17 cellular contexts compared by ENCODE assay signal in the genomic region with DNA sequence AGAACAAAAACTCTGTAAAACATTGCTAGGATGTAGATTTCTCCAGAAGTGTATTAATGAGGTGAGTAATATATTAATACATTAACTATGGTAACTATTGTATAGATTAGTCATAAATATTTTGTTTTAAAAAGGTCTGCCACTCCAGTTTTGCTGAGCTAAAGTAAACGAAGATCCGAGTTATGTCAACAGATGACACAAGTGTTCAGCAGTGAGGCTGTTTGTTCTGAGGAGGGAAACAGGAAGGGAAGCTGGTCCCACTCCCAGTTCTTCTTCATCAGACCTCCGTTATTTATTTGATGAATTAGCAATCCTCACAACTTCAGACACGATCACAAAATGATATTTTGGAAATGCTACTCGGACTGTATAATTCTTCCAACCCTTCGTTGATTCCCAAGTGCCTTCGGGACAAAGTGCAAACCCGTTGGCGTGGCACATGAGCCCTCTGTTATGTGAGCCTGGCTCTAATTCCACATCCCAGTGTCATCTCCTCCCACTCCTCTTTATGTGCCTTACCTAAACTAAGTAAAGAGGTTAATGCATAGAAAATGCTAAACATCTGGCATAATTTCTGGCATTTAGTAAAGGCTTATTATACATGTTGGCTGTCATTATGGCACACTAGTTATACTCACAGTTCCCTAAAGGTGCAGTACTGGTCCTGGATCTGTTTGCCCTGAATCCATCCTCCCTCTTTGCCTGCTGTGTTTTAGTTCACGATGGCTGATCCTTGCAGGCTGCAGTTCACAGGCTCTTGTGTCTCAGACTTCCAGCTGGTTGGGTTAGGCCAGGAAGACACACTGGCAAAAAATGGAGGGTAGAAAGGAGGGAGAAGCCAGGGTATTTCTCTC.
DNase-seq lines count a peak whose midpoint lies in the region; TF ChIP-seq lines count a peak whose summit lies in the region.
"Had no signal": no experiment of that assay in that cellular context is flagged by ENCODE, and none has a peak within 500 bp of the region (broad histone marks: within the 10 kb centered on the region; RNA-seq: fewer than 3 reads in every experiment).

No MANE protein-coding gene starts in this region.

- peaks cover 34% of the 10 kb centered on the region for H3K4me1 Mint-ChIP-seq in nephron

- WGBS in prostate gland = 36% methylated on average over 10 of the region's 10 CpGs

- H3K27me3 ChIP-seq in prostate gland (replicated peaks; ENCODE audit: insufficient read depth) = no peaks in the 10 kb centered on the region
- H3K27me3 ChIP-seq: BE2C, body of pancreas, gastrocnemius medialis, tibial artery had no signal

- H3K4me3 ChIP-seq in epithelial cell of esophagus (ENCODE audit: low read length) (no peak overlapping the region), prostate gland (no peak overlapping the region)
- H3K4me3 ChIP-seq: body of pancreas, gastrocnemius medialis, GM12878, tibial artery had no signal

- H3K4me1 ChIP-seq in prostate gland (replicated peaks) = no peaks in the 10 kb centered on the region
- H3K4me1 ChIP-seq: BE2C, body of pancreas, gastrocnemius medialis, tibial artery had no signal

- no peak overlapping the region for H3K4me3 Mint-ChIP-seq in nephron
- H3K4me3 Mint-ChIP-seq: IgD-negative memory B cell had no signal

- no peaks in the 10 kb centered on the region for H3K27me3 Mint-ChIP-seq in nephron (ENCODE audit: low read depth)

- no peaks in the 10 kb centered on the region for H3K36me3 Mint-ChIP-seq in nephron (ENCODE audit: low read depth)

- TF ChIP-seq CTCF in epithelial cell of esophagus (IDR thresholded peaks at IDR 0.05; ENCODE audit: insufficient read depth, low read depth, low read length, missing control alignments) = no peak
- no peak for TF ChIP-seq CTCF in nephron (IDR thresholded peaks at IDR 0.05; ENCODE audit: unreplicated experiment in 3 of 3)
- TF ChIP-seq CTCF in prostate gland (IDR thresholded peaks at IDR 0.05) = no peak

- no peaks in the 10 kb centered on the region for H3K9me3 Mint-ChIP-seq in nephron
- H3K9me3 Mint-ChIP-seq: IgD-negative memory B cell had no signal

- intact Hi-C loops in prostate gland (cut with DNase I) = no loop called here

- no peak overlapping the region for H3K27ac ChIP-seq in prostate gland
- H3K27ac ChIP-seq: body of pancreas, gastrocnemius medialis, tibial artery had no signal

- peak overlapping the region; percentile 7 to 71 (median 15) for H3K27ac Mint-ChIP-seq in nephron

- H3K36me3 ChIP-seq in prostate gland = no peaks in the 10 kb centered on the region
- H3K36me3 ChIP-seq: BE2C, gastrocnemius medialis, tibial artery had no signal

- no peaks in the 10 kb centered on the region for H3K9me3 ChIP-seq in prostate gland
- H3K9me3 ChIP-seq: BE2C, body of pancreas, gastrocnemius medialis, tibial artery had no signal

- peak; percentile 62 for DNase-seq in DMS53 treated with DMSO at 0.1 percent for 48 hours (lab: John Stamatoyannopoulos, UW; ENCODE audit: unreplicated experiment)
- peak; percentile 40 for DNase-seq in NCI-H510A (lab: John Stamatoyannopoulos, UW)
- peak; percentile 77 for DNase-seq in epithelial cell of esophagus (ENCODE audit: low read depth)
- no peak for DNase-seq in occipital lobe (lab: John Stamatoyannopoulos, UW)
- no peak for DNase-seq in prostate gland (ENCODE audit: low spot score)
- no peak for DNase-seq in NCI-H1048 (lab: John Stamatoyannopoulos, UW)
- DNase-seq in NK-92 treated with Interleukin-12 subunit alpha and Interleukin-12 subunit beta, amount 100 ng/mL, for 24 hours (lab: John Stamatoyannopoulos, UW) = no peak
- DNase-seq: activated gamma-delta T cell, BE2C, body of pancreas, gastrocnemius medialis, NCI-H1694 treated with DMSO at 0.1 percent for 48 hours, retina, tibial artery had no signal

- no peak for TF ChIP-seq POLR2A in prostate gland (IDR thresholded peaks at IDR 0.05)

Comparison
In these comparisons a context has a peak if more than half of its experiments do, and no peak if none do; other contexts are left out.
1. DNase-seq: peak in DMS53 treated with DMSO at 0.1 percent for 48 hours (single experiment), NCI-H510A (single experiment) and epithelial cell of esophagus (single experiment); none in occipital lobe (single experiment), prostate gland (single experiment), NCI-H1048 (single experiment) and NK-92 treated with Interleukin-12 subunit alpha and Interleukin-12 subunit beta, amount 100 ng/mL, for 24 hours (single experiment).